In the genomic region with DNA sequence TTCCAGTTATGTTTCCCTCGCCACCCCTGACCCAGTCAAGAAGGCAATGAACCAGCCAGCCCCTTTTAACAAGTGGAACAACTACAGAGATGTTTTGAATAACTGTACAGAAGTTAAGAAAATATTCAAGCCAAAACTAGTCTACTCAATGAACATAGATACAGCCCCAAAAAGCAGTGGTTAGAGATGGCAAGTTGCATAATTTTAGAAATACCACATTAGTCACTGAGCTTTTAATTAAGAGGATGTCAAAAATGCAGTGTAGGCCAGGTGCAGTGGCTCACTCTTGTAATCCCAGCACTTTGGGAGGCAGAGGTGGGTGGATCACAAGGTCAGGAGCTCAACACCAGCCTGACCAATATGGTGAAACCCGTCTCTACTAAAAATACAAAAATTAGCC, we compare ENCODE assay signal across 18 cellular contexts. TPM values are rescaled to one million over a fixed set of nuclear protein-coding genes. Genes with fewer than 3 reads are reported as not detected.
"Had no signal": no experiment of that assay in that cellular context is flagged by ENCODE, and none has a peak within 500 bp of the region (broad histone marks: within the 10 kb centered on the region; RNA-seq: fewer than 3 reads in every experiment).

No MANE protein-coding gene starts in this region.

- H3K27me3 ChIP-seq: hepatocyte, suprapubic skin, upper lobe of right lung had no signal

- H3K4me2 ChIP-seq: hepatocyte had no signal

- H3K27ac Mint-ChIP-seq: activated naive CD4-positive, alpha-beta T cell treated with anti-CD3 and anti-CD28 coated beads, Interleukin-2, amount 50 U/mL, for 72 hours had no signal

- DNase-seq: activated CD4-positive, alpha-beta T cell treated with anti-CD3 and anti-CD28 coated beads, Interleukin-2, amount 50 U/mL, for 4 hours; activated CD4-positive, CD25-positive, alpha-beta regulatory T cell treated with anti-CD3 and anti-CD28 coated beads, Interleukin-2, amount 50 U/mL, for 72 hours; activated effector memory CD4-positive, alpha-beta T cell treated with anti-CD3 and anti-CD28 coated beads, Interleukin-2, amount 50 U/mL, for 16 hours; activated T-cell treated with anti-CD3 and anti-CD28 coated beads, Interleukin-2, amount 50 U/mL, for 4 hours; left ventricle myocardium superior; mesendoderm; stimulated activated CD4-positive, alpha-beta T cell treated with anti-CD3 and anti-CD28 coated beads, Interleukin-2, amount 100 ng/mL, for 24 hours; stimulated activated naive CD4-positive, alpha-beta T cell treated with Interleukin-2 at 50 U/mL for 16 hours; T-helper 9 cell; upper lobe of right lung had no signal

- H3K36me3 ChIP-seq: suprapubic skin, upper lobe of right lung had no signal

- H3K9me3 ChIP-seq: suprapubic skin, upper lobe of right lung had no signal

- H3K4me3 ChIP-seq: hepatocyte, suprapubic skin, upper lobe of right lung had no signal

- H3K9me3 Mint-ChIP-seq: activated naive CD4-positive, alpha-beta T cell treated with anti-CD3 and anti-CD28 coated beads, Interleukin-2, amount 50 U/mL, for 72 hours; activated T-cell treated with anti-CD3 and anti-CD28 coated beads, Interleukin-2, amount 50 U/mL, for 4 hours had no signal

- H3K27ac ChIP-seq: suprapubic skin, upper lobe of right lung had no signal

- ATAC-seq: activated naive CD4-positive, alpha-beta T cell treated with anti-CD3 and anti-CD28 coated beads, Interleukin-2, amount 50 U/mL, for 72 hours; activated T-cell treated with anti-CD3 and anti-CD28 coated beads, Interleukin-2, amount 50 U/mL, for 4 hours; left ventricle myocardium superior; sciatic nerve; upper lobe of right lung had no signal

- H3K36me3 Mint-ChIP-seq: activated naive CD4-positive, alpha-beta T cell treated with anti-CD3 and anti-CD28 coated beads, Interleukin-2, amount 50 U/mL, for 72 hours had no signal

- H3K4me3 Mint-ChIP-seq: activated T-cell treated with anti-CD3 and anti-CD28 coated beads, Interleukin-2, amount 50 U/mL, for 4 hours had no signal

- H2AFZ ChIP-seq: hepatocyte had no signal

- H3K79me2 ChIP-seq: hepatocyte had no signal

RNA-seq across cellular contexts. Expression of a gene that starts 27.2 kb away (rescaled TPM):
- total RNA-seq: hepatocyte, kidney epithelial cell, left ventricle myocardium superior, osteocyte, pulmonary artery endothelial cell, sciatic nerve, upper lobe of right lung had no signal
- polyA plus RNA-seq: hepatocyte, neural cell had no signal
